Comparison of ENCODE assay signal across 8 cellular contexts in genomic region chr5:143229426-143229895, GRCh38.
DNase-seq lines count a peak whose midpoint lies in the region; ATAC-seq, FAIRE-seq and TF ChIP-seq lines count a peak whose summit lies in the region.

No MANE protein-coding gene starts in this region.

- no peak for TF ChIP-seq CTCF in NB4 (IDR thresholded peaks at IDR 0.05; ENCODE audit: low read depth, low read length)

- no peak for FAIRE-seq in H54 (lab: Jason Lieb, UNC)

- H3K4me3 ChIP-seq in NB4 (ENCODE audit: low read depth, low read length) = no peak overlapping the region

- peak; percentile 40 for ATAC-seq in GM18505 (IDR thresholded peaks at IDR 0.05; ENCODE audit: unreplicated experiment)
- peak; percentile 53 for ATAC-seq in GM21723 (IDR thresholded peaks at IDR 0.05; ENCODE audit: unreplicated experiment)
- ATAC-seq in left ventricle myocardium superior = peak; percentile 58
- ATAC-seq in left lobe of liver = no peak

- intact Hi-C loops in left ventricle myocardium superior (cut with micrococcal nuclease) = no loop called here

- DNase-seq in NB4 (ENCODE audit: low read depth) (peak; percentile 12), left ventricle myocardium superior (peak; percentile 34), H54 (ENCODE audit: insufficient read length, low spot score) (no peak), NCI-H1092 (lab: John Stamatoyannopoulos, UW) (no peak), superior temporal gyrus (ENCODE audit: extremely low spot score) (no peak), left lobe of liver (ENCODE audit: low spot score) (no peak)

- TF ChIP-seq POLR2A in GM18505 (IDR thresholded peaks at IDR 0.05; ENCODE audit: borderline replicate concordance, extremely low read depth, insufficient read depth, insufficient read length) (no peak), NB4 (IDR thresholded peaks at IDR 0.05; ENCODE audit: extremely low read depth, insufficient read length) (no peak), H54 (IDR thresholded peaks at IDR 0.05; ENCODE audit: low read depth, low read length) (no peak)

Comparison
In these comparisons a context has a peak if more than half of its experiments do, and no peak if none do; other contexts are left out.
1. DNase-seq: peak in NB4 (single experiment) and left ventricle myocardium superior (single experiment); none in H54 (single experiment), NCI-H1092 (single experiment), superior temporal gyrus (single experiment) and left lobe of liver (single experiment).